ENCODE assay signal across 1 cellular context in the genomic region with DNA sequence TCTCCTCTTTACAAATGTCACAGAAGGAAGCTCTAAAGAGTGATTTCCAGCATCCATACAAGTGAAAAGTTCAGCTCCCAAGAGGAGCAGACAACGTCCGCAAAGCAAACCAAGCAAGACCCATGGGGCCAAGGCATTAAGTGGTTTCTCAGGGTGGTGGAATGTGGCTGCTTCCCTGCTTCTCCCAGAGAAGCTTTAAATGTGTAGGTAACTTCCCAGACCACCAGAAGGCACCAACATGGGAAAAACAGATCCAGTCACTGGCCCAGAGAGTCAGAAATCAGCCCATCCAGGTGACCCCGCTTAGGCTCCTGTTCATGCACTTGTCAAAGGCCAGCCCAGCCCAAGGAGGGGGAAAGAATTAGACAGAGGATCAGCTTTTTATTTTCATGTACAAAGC.
TF ChIP-seq lines count a peak whose summit lies in the region.

No MANE protein-coding gene starts in this region.

TF ChIP-seq in K562, 482 proteins besides CTCF, POLR2A, EP300 and RAD21 (continued from another document):
- no peak for TF ChIP-seq SMARCA5 (IDR thresholded peaks at IDR 0.05)
- no peak for TF ChIP-seq TBP (optimal IDR thresholded peaks at IDR 0.05; ENCODE audit: low read depth, low read length)
